In the genomic region with DNA sequence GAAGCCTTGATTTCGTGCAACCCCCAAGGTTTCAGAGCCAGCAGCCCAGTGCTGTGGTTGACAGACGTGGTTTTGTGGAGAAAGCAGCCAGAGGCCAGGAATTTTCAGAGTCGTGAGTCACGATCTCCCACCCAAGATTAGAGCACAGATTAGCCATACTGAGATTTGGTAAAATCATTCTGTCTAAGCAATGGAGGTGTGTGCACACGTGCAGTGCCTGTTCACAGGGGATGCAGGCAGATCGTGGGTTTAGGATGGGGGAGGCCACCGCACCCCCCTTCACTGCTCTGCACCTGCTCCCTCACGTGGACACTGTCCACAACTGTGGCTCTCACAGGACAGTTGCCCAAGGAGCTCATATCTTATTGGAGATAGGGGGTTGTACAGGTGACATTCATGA, we compare ENCODE assay signal across 9 cellular contexts. TPM values are rescaled to one million over a fixed set of nuclear protein-coding genes. Genes with fewer than 3 reads are reported as not detected.
A peak's percentile ranks its signal among the peaks of the same experiment; 100 is the strongest.
DNase-seq lines count a peak whose midpoint lies in the region; ATAC-seq and TF ChIP-seq lines count a peak whose summit lies in the region.
"Had no signal": no experiment of that assay in that cellular context is flagged by ENCODE, and none has a peak within 500 bp of the region (broad histone marks: within the 10 kb centered on the region; RNA-seq: fewer than 3 reads in every experiment).

No MANE protein-coding gene starts in this region.

- H3K27ac Mint-ChIP-seq in activated B cell treated with CpG ODN at 0.5 μM for 24 hours (peak overlapping the region; percentile 94), type B pancreatic cell (no peak overlapping the region)
- H3K27ac Mint-ChIP-seq in stimulated activated naive CD8-positive, alpha-beta T cell treated with anti-CD3 and anti-CD28 coated beads, Interleukin-15, Interleukin-2, amounts not matched to agents 100 ng/mL and 50 ng/mL, for 24 hours, result peak overlapping the region; percentile 99

- BruUV-seq in mammary epithelial cell (replicated peaks; lab: Mats Ljungman, UMichigan), result no TSS peak

- intact Hi-C loops in breast epithelium (cut with DNase I; ENCODE audit: low total_unique reads) (no loop called here), mammary epithelial cell (cut with micrococcal nuclease) (no loop called here), activated B cell treated with CpG ODN at 0.5 μM for 24 hours (cut with micrococcal nuclease) (loop anchor here (1.0 kb wide), 2 partner anchors 32 to 80 kb away; no protein-coding TSS in a partner anchor), esophagus muscularis mucosa (cut with DNase I) (no loop called here)

- no peaks in the 10 kb centered on the region for H3K36me3 ChIP-seq in breast epithelium
- H3K36me3 ChIP-seq in mammary epithelial cell (ENCODE audit: insufficient read depth, low read length), result peaks cover 8% of the 10 kb centered on the region
- peaks cover 9 to 45% (median 25%) of the 10 kb centered on the region in 4 donors for H3K36me3 ChIP-seq in esophagus muscularis mucosa

- 84% methylated on average over 8 of the region's 8 CpGs for WGBS in mammary epithelial cell (ENCODE audit: low coverage, missing lambda C conversion rate)
- 78% methylated on average over 5 of the region's 8 CpGs for WGBS in esophagus muscularis mucosa

- in situ Hi-C loops in mammary epithelial cell (cut with MboI; ENCODE audit: low sequenced_read_pairs in 2 of 2), result no loop called here

- H3K9me3 ChIP-seq in breast epithelium (no peaks in the 10 kb centered on the region), mammary epithelial cell (replicated peaks; ENCODE audit: insufficient read depth, low read length) (no peaks in the 10 kb centered on the region), esophagus muscularis mucosa (no peaks in the 10 kb centered on the region)
- H3K9me3 ChIP-seq: upper lobe of left lung had no signal

- CTCF ChIA-PET in mammary epithelial cell (lab: Charles Lee; ENCODE audit: low non-redundant PET), result no interaction called here
- CTCF ChIA-PET in activated B cell treated with CpG ODN at 0.5 μM for 24 hours (lab: Charles Lee), result interaction anchor here (1.0 to 2.8 kb wide), 4 partner anchors 21 to 83 kb away, joined by 3 to 10 read pairs (median 6); partner anchors contain the start of gene GPR183

- POLR2A ChIA-PET in activated B cell treated with CpG ODN at 0.5 μM for 24 hours (lab: Charles Lee), result interaction anchor here (0.6 to 3.7 kb wide), 9 partner anchors 9 to 72 kb away, joined by 3 to 49 read pairs (median 5); partner anchors contain the start of gene GPR183

- H3K4me1 ChIP-seq in breast epithelium (peaks cover 3 to 7% of the 10 kb centered on the region in 2 donors), mammary epithelial cell (ENCODE audit: insufficient read depth, low read length) (peaks cover 10% of the 10 kb centered on the region), esophagus muscularis mucosa (peaks cover 15 to 38% (median 29%) of the 10 kb centered on the region in 4 donors)

- no peaks in the 10 kb centered on the region for H3K9me3 Mint-ChIP-seq in activated B cell treated with CpG ODN at 0.5 μM for 24 hours
- H3K9me3 Mint-ChIP-seq in stimulated activated naive CD8-positive, alpha-beta T cell treated with anti-CD3 and anti-CD28 coated beads, Interleukin-15, Interleukin-2, amounts not matched to agents 100 ng/mL and 50 ng/mL, for 24 hours, result no peaks in the 10 kb centered on the region
- no peaks in the 10 kb centered on the region for H3K9me3 Mint-ChIP-seq in type B pancreatic cell

- H4K20me1 ChIP-seq in mammary epithelial cell (ENCODE audit: insufficient read depth, low read length), result no peaks in the 10 kb centered on the region

- no peak for DNase-seq in breast epithelium (ENCODE audit: low spot score in 2 of 2)
- no peak for DNase-seq in mammary epithelial cell
- DNase-seq in activated B cell treated with CpG ODN at 0.5 μM for 24 hours, result no peak
- peak; percentile 82 for DNase-seq in esophagus muscularis mucosa (ENCODE audit: extremely low spot score)
- DNase-seq in NCI-H146 treated with DMSO at 0.1 percent for 48 hours (lab: John Stamatoyannopoulos, UW; ENCODE audit: unreplicated experiment), result no peak
- DNase-seq in type B pancreatic cell (ENCODE audit: extremely low spot score, unreplicated experiment), result no peak
- no peak for DNase-seq in Ammon's horn (ENCODE audit: low spot score)
- DNase-seq: upper lobe of left lung had no signal

- no peak overlapping the region for H3K4me3 Mint-ChIP-seq in activated B cell treated with CpG ODN at 0.5 μM for 24 hours
- peak overlapping the region; percentile 70 for H3K4me3 Mint-ChIP-seq in stimulated activated naive CD8-positive, alpha-beta T cell treated with anti-CD3 and anti-CD28 coated beads, Interleukin-15, Interleukin-2, amounts not matched to agents 100 ng/mL and 50 ng/mL, for 24 hours
- H3K4me3 Mint-ChIP-seq in type B pancreatic cell, result no peak overlapping the region

- no peak for TF ChIP-seq EP300 in esophagus muscularis mucosa (IDR thresholded peaks at IDR 0.05)

- H3K4me1 Mint-ChIP-seq in activated B cell treated with CpG ODN at 0.5 μM for 24 hours (peaks cover 87% of the 10 kb centered on the region), type B pancreatic cell (ENCODE audit: unreplicated experiment) (peaks cover 26% of the 10 kb centered on the region)
- peaks cover 87% of the 10 kb centered on the region for H3K4me1 Mint-ChIP-seq in stimulated activated naive CD8-positive, alpha-beta T cell treated with anti-CD3 and anti-CD28 coated beads, Interleukin-15, Interleukin-2, amounts not matched to agents 100 ng/mL and 50 ng/mL, for 24 hours (ENCODE audit: low read depth)

- H3K36me3 Mint-ChIP-seq in activated B cell treated with CpG ODN at 0.5 μM for 24 hours (ENCODE audit: low read depth) (peaks cover 49% of the 10 kb centered on the region), type B pancreatic cell (peaks cover 25% of the 10 kb centered on the region)
- peaks cover 74% of the 10 kb centered on the region for H3K36me3 Mint-ChIP-seq in stimulated activated naive CD8-positive, alpha-beta T cell treated with anti-CD3 and anti-CD28 coated beads, Interleukin-15, Interleukin-2, amounts not matched to agents 100 ng/mL and 50 ng/mL, for 24 hours (ENCODE audit: low read depth)

- dilution Hi-C loops in mammary epithelial cell (cut with HindIII; ENCODE audit: low sequenced_read_pairs), result no loop called here

- H3K27me3 Mint-ChIP-seq in activated B cell treated with CpG ODN at 0.5 μM for 24 hours (no peaks in the 10 kb centered on the region), type B pancreatic cell (no peaks in the 10 kb centered on the region)
- H3K27me3 Mint-ChIP-seq in stimulated activated naive CD8-positive, alpha-beta T cell treated with anti-CD3 and anti-CD28 coated beads, Interleukin-15, Interleukin-2, amounts not matched to agents 100 ng/mL and 50 ng/mL, for 24 hours, result no peaks in the 10 kb centered on the region

- H3K27me3 ChIP-seq in breast epithelium (no peaks in the 10 kb centered on the region), mammary epithelial cell (ENCODE audit: insufficient read depth, low read length) (no peaks in the 10 kb centered on the region), esophagus muscularis mucosa (no peaks in the 10 kb centered on the region)
- H3K27me3 ChIP-seq: upper lobe of left lung had no signal

- no peak for TF ChIP-seq CTCF in breast epithelium (IDR thresholded peaks at IDR 0.05)
- TF ChIP-seq CTCF in mammary epithelial cell (conservative IDR thresholded peaks at IDR 0.05 in 1 of 2, IDR thresholded peaks at IDR 0.05 in 1 of 2; ENCODE audit: extremely low read depth in 1 of 2, insufficient read depth in 1 of 2, low read depth in 1 of 2, low read length in 2 of 2), result no peak
- TF ChIP-seq CTCF in activated B cell treated with CpG ODN at 0.5 μM for 24 hours (IDR thresholded peaks at IDR 0.05), result no peak
- no peak for TF ChIP-seq CTCF in esophagus muscularis mucosa (IDR thresholded peaks at IDR 0.05)
- TF ChIP-seq CTCF in type B pancreatic cell (conservative IDR thresholded peaks at IDR 0.05), result no peak

- no peak overlapping the region for H2AFZ ChIP-seq in mammary epithelial cell (ENCODE audit: low read depth, low read length)

- no peaks in the 10 kb centered on the region for H3K79me2 ChIP-seq in mammary epithelial cell (ENCODE audit: insufficient read depth, low read length)

- H3K4me3 ChIP-seq in breast epithelium (no peak overlapping the region), mammary epithelial cell (replicated peaks in 1 of 3; ENCODE audit: insufficient read depth in 1 of 3, low read depth in 2 of 3, low read length in 3 of 3) (no peak overlapping the region), esophagus muscularis mucosa (no peak overlapping the region)
- H3K4me3 ChIP-seq: upper lobe of left lung had no signal

- H3K27ac ChIP-seq in breast epithelium (peak overlapping the region; percentile 81 to 86), mammary epithelial cell (ENCODE audit: insufficient read depth, low read depth, low read length) (no peak overlapping the region), esophagus muscularis mucosa (replicated peaks in 1 of 4) (no peak overlapping the region)

- ATAC-seq in activated B cell treated with CpG ODN at 0.5 μM for 24 hours (ENCODE audit: low read depth), result no peak

- H3K4me2 ChIP-seq in mammary epithelial cell (ENCODE audit: insufficient read depth, low read depth, low read length), result no peak overlapping the region

- TF ChIP-seq POLR2A in breast epithelium (IDR thresholded peaks at IDR 0.05) (no peak), esophagus muscularis mucosa (IDR thresholded peaks at IDR 0.05; ENCODE audit: low read depth) (no peak)

- no peak overlapping the region for H3K9ac ChIP-seq in mammary epithelial cell (ENCODE audit: insufficient read depth, low read length)

RNA-seq across cellular contexts. Expression of gene GPR183, which starts 46.6 kb away (rescaled TPM):
- 10 to 100 TPM; 10.2 to 30.1 (median 21.4) TPM for total RNA-seq in breast epithelium
- total RNA-seq in mammary epithelial cell, result not detected
- polyA plus RNA-seq in mammary epithelial cell, result not detected
- polyA minus RNA-seq in mammary epithelial cell, result not detected
- 84.5 and 86.4 TPM in 2 replicates for total RNA-seq in activated B cell treated with CpG ODN at 0.5 μM for 24 hours
- 10 to 100 TPM; 11.9 to 32.1 (median 22.3) TPM for total RNA-seq in esophagus muscularis mucosa
- total RNA-seq in type B pancreatic cell (ENCODE audit: low replicate concordance), result not detected in 2 replicates

Comparison
In these comparisons a context has a peak if more than half of its experiments do, and no peak if none do; other contexts are left out.
1. H3K27ac ChIP-seq: peak in breast epithelium (2 of 2); none in mammary epithelial cell (single experiment) and esophagus muscularis mucosa (0 of 4).